In the genomic region with DNA sequence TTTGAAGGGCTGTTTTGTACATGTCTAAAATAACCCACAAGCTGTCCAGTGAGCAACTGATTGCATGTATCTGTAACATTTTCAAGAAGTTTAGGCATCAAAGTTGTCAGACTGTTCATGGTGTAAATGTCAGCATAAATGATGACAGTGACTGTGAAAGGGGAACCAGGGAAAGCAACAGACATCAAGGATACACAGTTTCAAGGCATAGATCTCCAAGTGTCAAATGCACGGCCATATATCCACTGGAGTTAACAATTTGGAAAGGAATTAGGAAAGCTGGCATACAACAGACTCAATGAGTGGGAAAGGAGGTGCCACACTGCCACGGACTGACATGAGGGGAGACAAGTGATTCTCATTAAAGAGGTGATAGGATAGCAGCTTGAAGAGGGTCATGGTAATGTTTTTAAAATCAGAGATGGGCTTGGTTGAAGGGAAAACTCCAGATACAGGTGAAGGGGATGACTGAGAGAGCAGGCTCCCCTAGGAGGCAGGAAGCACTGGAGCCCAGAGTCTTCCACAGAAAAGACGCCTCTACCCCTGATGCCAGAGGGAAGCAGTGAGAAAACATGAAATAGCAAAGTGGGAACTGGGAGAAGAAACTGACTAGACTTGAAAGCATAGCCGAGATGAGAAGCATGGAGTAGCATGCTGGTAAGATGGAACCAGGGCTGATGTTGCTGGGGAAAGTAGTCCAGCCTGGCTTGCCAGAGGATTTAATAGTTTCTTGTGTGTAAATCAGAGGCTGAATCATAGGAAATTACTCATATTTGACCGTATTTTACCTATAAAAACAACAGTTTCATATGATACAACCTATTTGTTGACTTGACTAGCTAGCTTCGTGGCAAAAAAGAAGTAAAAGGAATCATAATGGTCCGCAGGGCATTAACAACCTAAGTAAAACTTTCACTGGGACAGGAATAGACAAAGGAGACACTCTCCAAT, we compare ENCODE assay signal across 17 cellular contexts. TPM values are rescaled to one million over a fixed set of nuclear protein-coding genes. Genes with fewer than 3 reads are reported as not detected.
DNase-seq lines count a peak whose midpoint lies in the region; ATAC-seq and TF ChIP-seq lines count a peak whose summit lies in the region.
"Had no signal": no experiment of that assay in that cellular context is flagged by ENCODE, and none has a peak within 500 bp of the region (broad histone marks: within the 10 kb centered on the region; RNA-seq: fewer than 3 reads in every experiment).

No MANE protein-coding gene starts in this region.

- H3K4me1 ChIP-seq in cardiac muscle cell (ENCODE audit: low read depth) = no peaks in the 10 kb centered on the region
- H3K4me1 ChIP-seq: vagina had no signal

- no peak for TF ChIP-seq CTCF in cardiac muscle cell (IDR thresholded peaks at IDR 0.05; ENCODE audit: low read depth, low read length)

- intact Hi-C loops in left cardiac atrium (cut with DNase I) = no loop called here

- peaks cover 16% of the 10 kb centered on the region for H3K36me3 ChIP-seq in cardiac muscle cell

- H3K27me3 ChIP-seq in cardiac muscle cell = no peaks in the 10 kb centered on the region
- H3K27me3 ChIP-seq: neutrophil, vagina had no signal

- no peaks in the 10 kb centered on the region for H3K9me3 ChIP-seq in cardiac muscle cell (ENCODE audit: low read depth)
- H3K9me3 ChIP-seq: neutrophil, vagina had no signal

- no peak overlapping the region for H3K4me3 ChIP-seq in cardiac muscle cell
- H3K4me3 ChIP-seq: vagina had no signal

- peak in 1 of 2 donors; percentile 8 for DNase-seq in cardiac muscle cell (ENCODE audit: low read depth in 1 of 2, low spot score in 1 of 2)
- no peak for DNase-seq in left cardiac atrium
- DNase-seq in T1000 (lab: John Stamatoyannopoulos, UW) = peak; percentile 10
- peak; percentile 14 for DNase-seq in fibroblast of peridontal ligament (ENCODE audit: extremely low read depth)
- DNase-seq in GM19238 (ENCODE audit: insufficient read length, low spot score) = no peak
- DNase-seq in HUDEP-2 (lab: John Stamatoyannopoulos, UW; ENCODE audit: unreplicated experiment in 76 of 76) = no peak
- DNase-seq in NCI-H2171 treated with DMSO at 0.1 percent for 48 hours (lab: John Stamatoyannopoulos, UW) = no peak
- DNase-seq: activated CD4-positive, alpha-beta T cell treated with anti-CD3 and anti-CD28 coated beads for 1 hour; activated effector memory CD4-positive, alpha-beta T cell treated with anti-CD3 and anti-CD28 coated beads, Interleukin-2, amount 50 U/mL, for 16 hours; cortex of kidney; GF-D8; NCI-H2081 treated with DMSO at 0.1 percent for 48 hours; NK-92 treated with Interleukin-12 subunit alpha and Interleukin-12 subunit beta, amount 100 ng/mL, for 24 hours; stimulated activated CD8-positive, alpha-beta memory T cell treated with anti-CD3 and anti-CD28 coated beads, Interleukin-4, amount 100 ng/mL, for 48 hours had no signal

- peak overlapping the region; percentile 39 for H3K27ac ChIP-seq in cardiac muscle cell
- H3K27ac ChIP-seq: neutrophil, vagina had no signal

- ATAC-seq in left cardiac atrium (no peak), GM19351 (IDR thresholded peaks at IDR 0.05; ENCODE audit: unreplicated experiment) (no peak)

RNA-seq across cellular contexts. Expression of gene NSMCE4A, which starts 18.6 kb away (rescaled TPM):
- total RNA-seq in cardiac muscle cell (82.5 and 86.3 TPM in 2 replicates), left cardiac atrium (10 to 100 TPM; 31.4 to 35.8 TPM)
- 76.4 and 86.2 TPM in 2 replicates for polyA plus RNA-seq in cardiac muscle cell

RNA-seq across cellular contexts. Expression of gene ATE1, which starts 28.6 kb away (rescaled TPM):
- total RNA-seq in cardiac muscle cell = 20.0 and 21.4 TPM in 2 replicates
- polyA plus RNA-seq in cardiac muscle cell = 18.4 and 31.2 TPM in 2 replicates
- total RNA-seq in left cardiac atrium = 10 to 100 TPM; 37.8 to 47.7 TPM

RNA-seq across cellular contexts. Expression of gene TACC2, which starts 32.6 kb away (rescaled TPM):
- total RNA-seq in cardiac muscle cell (50.0 and 98.0 TPM in 2 replicates), left cardiac atrium (100 to 1,000 TPM; 210 to 237 TPM)
- 75.7 and 93.3 TPM in 2 replicates for polyA plus RNA-seq in cardiac muscle cell

Comparison
In these comparisons a context has a peak if more than half of its experiments do, and no peak if none do; other contexts are left out.
1. DNase-seq: peak in T1000 (single experiment) and fibroblast of peridontal ligament (single experiment); none in left cardiac atrium (single experiment), GM19238 (single experiment), HUDEP-2 (0 of 76) and NCI-H2171 treated with DMSO at 0.1 percent for 48 hours (single experiment).